16 cellular contexts compared by ENCODE assay signal in genomic region chr4:30429813-30430466, GRCh38.
DNase-seq lines count a peak whose midpoint lies in the region; ATAC-seq, FAIRE-seq and TF ChIP-seq lines count a peak whose summit lies in the region.
"Had no signal": no experiment of that assay in that cellular context is flagged by ENCODE, and none has a peak within 500 bp of the region (broad histone marks: within the 10 kb centered on the region; RNA-seq: fewer than 3 reads in every experiment).

No MANE protein-coding gene starts in this region.

- no peak for TF ChIP-seq CTCF in SK-N-SH (IDR thresholded peaks at IDR 0.05)
- TF ChIP-seq CTCF in fibroblast of mammary gland (conservative IDR thresholded peaks at IDR 0.05; ENCODE audit: control insufficient read depth, insufficient read depth, low read depth, low read length), result no peak
- no peak for TF ChIP-seq CTCF in smooth muscle cell (IDR thresholded peaks at IDR 0.05; ENCODE audit: borderline replicate concordance, insufficient read depth, poor library complexity, severe bottlenecking)

- H3K79me2 ChIP-seq in SK-N-SH (ENCODE audit: insufficient read depth) (no peaks in the 10 kb centered on the region), smooth muscle cell (ENCODE audit: low read depth) (no peaks in the 10 kb centered on the region)

- no peak overlapping the region for H2AFZ ChIP-seq in SK-N-SH (ENCODE audit: low read depth)
- H2AFZ ChIP-seq in smooth muscle cell (ENCODE audit: low read depth), result no peak overlapping the region
- H2AFZ ChIP-seq: neural progenitor cell had no signal

- TF ChIP-seq RAD21 in SK-N-SH (IDR thresholded peaks at IDR 0.05; ENCODE audit: low read length), result no peak

- ATAC-seq in HG03196 (IDR thresholded peaks at IDR 0.05; ENCODE audit: unreplicated experiment), result no peak

- H3K4me2 ChIP-seq in SK-N-SH (peak overlapping the region; percentile 4; the same call in 1 of the 2 replicates), smooth muscle cell (peak overlapping the region; percentile 28)
- H3K4me2 ChIP-seq: neural progenitor cell had no signal

- H4K20me1 ChIP-seq in SK-N-SH (ENCODE audit: insufficient read depth) (no peaks in the 10 kb centered on the region), smooth muscle cell (ENCODE audit: low read depth) (no peaks in the 10 kb centered on the region)

- H3K27ac ChIP-seq in SK-N-SH (ENCODE audit: low read depth in 2 of 2, low read length in 1 of 2) (peak overlapping the region in 1 of 2 experiments; percentile 21; a peak in 1 of 4 replicates), smooth muscle cell (ENCODE audit: low read depth) (peak overlapping the region; percentile 21)
- H3K27ac ChIP-seq: neural progenitor cell, SK-N-MC, skin epidermis had no signal

- peak; percentile 75 for FAIRE-seq in H54 (lab: Jason Lieb, UNC)

- 42% methylated on average over 2 of the region's 2 CpGs for WGBS in SK-N-SH (ENCODE audit: low lambda C conversion rate)
- WGBS in smooth muscle cell (ENCODE audit: low lambda C conversion rate), result 58% methylated on average over 2 of the region's 2 CpGs

- no peak overlapping the region; a peak in 1 of 4 replicates for H3K4me3 ChIP-seq in SK-N-SH (ENCODE audit: low read depth in 2 of 2, low read length in 1 of 2)
- H3K4me3 ChIP-seq in fibroblast of mammary gland (ENCODE audit: control insufficient read depth, low read depth, low read length), result no peak overlapping the region
- H3K4me3 ChIP-seq in smooth muscle cell, result no peak overlapping the region
- H3K4me3 ChIP-seq: lung, neural progenitor cell, SK-N-MC, skin epidermis had no signal

- TF ChIP-seq EP300 in SK-N-SH (IDR thresholded peaks at IDR 0.05; ENCODE audit: borderline replicate concordance in 1 of 2, low read depth in 1 of 2, low read length in 1 of 2), result 0 out of 4 replicates have a peak, but pooled peaks of 1 of the 2 experiments have one; percentile 12

- H3K9ac ChIP-seq in SK-N-SH (no peak overlapping the region), smooth muscle cell (ENCODE audit: low read depth) (no peak overlapping the region)
- H3K9ac ChIP-seq: neural progenitor cell had no signal

- H3K4me1 ChIP-seq in SK-N-SH (ENCODE audit: control insufficient read depth in 1 of 2, insufficient read depth in 2 of 2, low read depth in 1 of 2, low read length in 1 of 2) (no peaks in the 10 kb centered on the region; a peak in 1 of 4 replicates), smooth muscle cell (ENCODE audit: low read depth) (no peaks in the 10 kb centered on the region)
- H3K4me1 ChIP-seq: neural progenitor cell had no signal

- H3K36me3 ChIP-seq in SK-N-SH (replicated peaks in 1 of 2; ENCODE audit: control insufficient read depth in 1 of 2, insufficient read depth in 2 of 2, low read length in 1 of 2), result no peaks in the 10 kb centered on the region
- no peaks in the 10 kb centered on the region for H3K36me3 ChIP-seq in smooth muscle cell (ENCODE audit: low read depth)
- H3K36me3 ChIP-seq: neural progenitor cell had no signal

- no peak for TF ChIP-seq POLR2A in H54 (IDR thresholded peaks at IDR 0.05; ENCODE audit: low read depth, low read length)

- CTCF ChIA-PET in SK-N-SH (lab: Yijun Ruan, JAX), result no interaction called here

- POLR2A ChIA-PET in SK-N-SH (lab: Yijun Ruan, JAX), result no interaction called here

- peaks cover 8% of the 10 kb centered on the region for H3F3A ChIP-seq in SK-N-SH (replicated peaks; ENCODE audit: insufficient read depth)
- H3F3A ChIP-seq in smooth muscle cell (ENCODE audit: low read depth), result no peaks in the 10 kb centered on the region

- DNase-seq in H54 (ENCODE audit: insufficient read length, low spot score) (peak; percentile 10), SK-N-SH (no peak), fibroblast of mammary gland (ENCODE audit: low read depth) (peak; percentile 83), smooth muscle cell (lab: John Stamatoyannopoulos, UW; ENCODE audit: unreplicated experiment) (no peak), OCI-M1 (lab: John Stamatoyannopoulos, UW) (no peak)
- DNase-seq in activated CD4-positive, alpha-beta T cell treated with anti-CD3 and anti-CD28 coated beads, Interleukin-2, amount 50 U/mL, for 4 hours, result no peak
- DNase-seq: activated B cell treated with CpG ODN at 0.5 μM for 24 hours; activated T-cell treated with anti-CD3 and anti-CD28 coated beads, Interleukin-2, amount 50 U/mL, for 1 hour; CD8-positive, alpha-beta memory T cell; effector CD4-positive, alpha-beta T cell; NCI-H748 treated with DMSO at 0.1 percent for 48 hours had no signal

- H3K9me3 ChIP-seq in SK-N-SH, result no peaks in the 10 kb centered on the region; the same call in 1 of the 2 replicates
- H3K9me3 ChIP-seq in smooth muscle cell (replicated peaks; ENCODE audit: low read depth), result no peaks in the 10 kb centered on the region

- no peaks in the 10 kb centered on the region for H3K9me2 ChIP-seq in SK-N-SH

- H3K27me3 ChIP-seq in SK-N-SH (ENCODE audit: insufficient read depth) (no peaks in the 10 kb centered on the region), smooth muscle cell (ENCODE audit: low read depth) (no peaks in the 10 kb centered on the region)
- H3K27me3 ChIP-seq: neural progenitor cell had no signal

TF ChIP-seq in SK-N-SH, 30 proteins besides CTCF, POLR2A, EP300 and RAD21 (continues in another document):
- TF ChIP-seq FOXM1 (IDR thresholded peaks at IDR 0.05; ENCODE audit: low read depth) (no peak), RCOR1 (IDR thresholded peaks at IDR 0.05; ENCODE audit: low read length) (no peak), TEAD4 (IDR thresholded peaks at IDR 0.05; ENCODE audit: borderline replicate concordance, insufficient read depth) (no peak), RFX5 (IDR thresholded peaks at IDR 0.05; ENCODE audit: low read length) (no peak), NRF1 (IDR thresholded peaks at IDR 0.05; ENCODE audit: low read depth, low read length) (no peak), TAF1 (IDR thresholded peaks at IDR 0.05; ENCODE audit: borderline replicate concordance, low read depth, low read length) (no peak), EZH2phosphoT487 (IDR thresholded peaks at IDR 0.05; ENCODE audit: borderline replicate concordance, low read depth) (no peak), FOSL2 (IDR thresholded peaks at IDR 0.05; ENCODE audit: borderline replicate concordance, low read depth) (peak; percentile 87; the same call in 1 of the 2 replicates), GABPA (IDR thresholded peaks at IDR 0.05; ENCODE audit: low read depth) (no peak), USF1 (IDR thresholded peaks at IDR 0.05; ENCODE audit: borderline replicate concordance, low read depth) (no peak), REST (IDR thresholded peaks at IDR 0.05; ENCODE audit: low read depth, low read length) (no peak), NFIC (IDR thresholded peaks at IDR 0.05; ENCODE audit: borderline replicate concordance) (no peak), POLR2AphosphoS5 (IDR thresholded peaks at IDR 0.05; ENCODE audit: low read depth, low read length) (no peak), IRF3 (IDR thresholded peaks at IDR 0.05; ENCODE audit: low read depth, low read length) (no peak)

Comparison
In these comparisons a context has a peak if more than half of its experiments do, and no peak if none do; other contexts are left out.
1. DNase-seq: peak in H54 (single experiment) and fibroblast of mammary gland (single experiment); none in SK-N-SH (single experiment), smooth muscle cell (single experiment), OCI-M1 (single experiment) and activated CD4-positive, alpha-beta T cell treated with anti-CD3 and anti-CD28 coated beads, Interleukin-2, amount 50 U/mL, for 4 hours (0 of 2).